In the genomic region with DNA sequence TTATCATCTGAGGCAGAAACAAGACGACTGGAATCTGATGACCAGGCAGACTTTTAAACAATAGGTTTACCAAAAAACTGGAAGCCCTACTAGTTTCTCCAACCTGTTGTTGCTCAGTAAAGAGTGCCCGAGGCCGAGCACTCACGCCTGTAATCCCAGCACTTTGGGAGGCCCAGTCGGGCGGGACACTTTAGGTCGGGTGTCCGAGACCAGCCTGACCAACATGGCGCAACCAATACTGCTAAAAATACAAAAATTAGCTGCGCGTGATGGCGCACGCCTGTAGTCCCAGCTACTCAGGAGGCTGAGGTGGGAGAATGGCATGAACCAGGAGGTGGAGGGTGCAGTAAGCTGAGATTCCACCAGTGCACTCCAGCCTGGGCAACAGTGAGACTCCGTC, we compare ENCODE assay signal across 9 cellular contexts. TPM values are rescaled to one million over a fixed set of nuclear protein-coding genes. Genes with fewer than 3 reads are reported as not detected.
DNase-seq lines count a peak whose midpoint lies in the region; ATAC-seq, FAIRE-seq and TF ChIP-seq lines count a peak whose summit lies in the region.
"Had no signal": no experiment of that assay in that cellular context is flagged by ENCODE, and none has a peak within 500 bp of the region (broad histone marks: within the 10 kb centered on the region; RNA-seq: fewer than 3 reads in every experiment).

No MANE protein-coding gene starts in this region.

- no peaks in the 10 kb centered on the region for H3K9me3 ChIP-seq in small intestine (ENCODE audit: control insufficient read depth, low read depth)

- TF ChIP-seq CTCF in WI38 (IDR thresholded peaks at IDR 0.05; ENCODE audit: low read depth, low read length): no peak
- TF ChIP-seq CTCF in glutamatergic neuron (IDR thresholded peaks at IDR 0.05; ENCODE audit: partially characterized antibody, unreplicated experiment): no peak

- peak overlapping the region; percentile 96 for H3K27ac Mint-ChIP-seq in glutamatergic neuron (ENCODE audit: unreplicated experiment)

- peaks cover 8% of the 10 kb centered on the region for H3K9me3 Mint-ChIP-seq in glutamatergic neuron (ENCODE audit: unreplicated experiment)

- no peak for ATAC-seq in GM21390 (IDR thresholded peaks at IDR 0.05; ENCODE audit: unreplicated experiment)
- ATAC-seq in GM19455 (IDR thresholded peaks at IDR 0.05; ENCODE audit: unreplicated experiment): no peak

- H3K36me3 ChIP-seq in H7 (replicated peaks; ENCODE audit: control insufficient read depth, insufficient read depth, low read length) (no peaks in the 10 kb centered on the region; the same call in none of the 2 replicates), small intestine (ENCODE audit: control insufficient read depth in 2 of 2, insufficient read depth in 2 of 2, low read length in 2 of 2) (peaks cover 0 to 2% of the 10 kb centered on the region in 2 donors)

- H3K27me3 ChIP-seq in H7 (ENCODE audit: control insufficient read depth, insufficient read depth, low read length) (no peaks in the 10 kb centered on the region), small intestine (ENCODE audit: control insufficient read depth in 2 of 2, insufficient read depth in 2 of 2, low read length in 2 of 2) (no peaks in the 10 kb centered on the region)

- FAIRE-seq in small intestine (lab: Jason Lieb, UNC) (no peak), H54 (lab: Jason Lieb, UNC) (no peak)

- H3K4me1 ChIP-seq in small intestine (ENCODE audit: control insufficient read depth in 2 of 2, insufficient read depth in 1 of 2, low read depth in 1 of 2, low read length in 1 of 2): peaks cover 0 to 10% of the 10 kb centered on the region in 2 donors

- peaks cover 3% of the 10 kb centered on the region for H3K36me3 Mint-ChIP-seq in glutamatergic neuron (ENCODE audit: unreplicated experiment)

- TF ChIP-seq POLR2A in H54 (IDR thresholded peaks at IDR 0.05; ENCODE audit: low read depth, low read length): no peak

- H3K4me3 Mint-ChIP-seq in glutamatergic neuron (ENCODE audit: unreplicated experiment): peak overlapping the region; percentile 97

- 40 to 50% (median 43%) methylated on average over 14 of the region's 14 CpGs for WGBS in small intestine, 3 donors

- H3K27ac ChIP-seq in small intestine (ENCODE audit: low read depth in 1 of 2, low read length in 1 of 2): no peak overlapping the region

- peaks cover 7% of the 10 kb centered on the region for H3K4me1 Mint-ChIP-seq in glutamatergic neuron (ENCODE audit: low read depth, unreplicated experiment)

- peaks cover 8% of the 10 kb centered on the region for H3K27me3 Mint-ChIP-seq in glutamatergic neuron (ENCODE audit: unreplicated experiment)

- no peak for DNase-seq in H7
- DNase-seq in glutamatergic neuron: no peak
- no peak for DNase-seq in small intestine
- DNase-seq in H54 (ENCODE audit: insufficient read length, low spot score): no peak
- DNase-seq in amygdala (lab: John Stamatoyannopoulos, UW): no peak
- DNase-seq: NCI-H1930 had no signal

- peak overlapping the region; percentile 81 for H3K4me3 ChIP-seq in H7 (ENCODE audit: insufficient read depth, low read depth, low read length)
- H3K4me3 ChIP-seq in WI38 (ENCODE audit: low read depth, low read length): peak overlapping the region; percentile 98
- peak overlapping the region; percentile 31 to 70 for H3K4me3 ChIP-seq in small intestine (ENCODE audit: low read depth in 1 of 2, low read length in 2 of 2)

RNA-seq across cellular contexts. Expression of gene WDR5B, which starts 1.1 kb away (rescaled TPM):
- 1.1 and 1.2 TPM in 2 replicates for total RNA-seq in H7 (2014; rRNA removed; shearing (Covaris generic))
- total RNA-seq in glutamatergic neuron (ENCODE audit: unreplicated experiment): 3.4 TPM
- polyA plus RNA-seq in small intestine: 1 to 10 TPM; 1.6 to 2.9 (median 2.5) TPM

RNA-seq across cellular contexts. Expression of gene FAM162A, which starts 33.0 kb away (rescaled TPM):
- total RNA-seq in H7 (2014; rRNA removed; shearing (Covaris generic)): 59.3 and 82.0 TPM in 2 replicates
- total RNA-seq in glutamatergic neuron (ENCODE audit: unreplicated experiment): 12.7 TPM
- polyA plus RNA-seq in small intestine: 100 to 1,000 TPM in 1 of 3 donors, 10 to 100 TPM in 2; 63.5 to 105 (median 97.7) TPM

RNA-seq across cellular contexts. Expression of gene MIX23, which starts 33.9 kb away (rescaled TPM):
- 36.6 and 39.4 TPM in 2 replicates for total RNA-seq in H7 (2014; rRNA removed; shearing (Covaris generic))
- total RNA-seq in glutamatergic neuron (ENCODE audit: unreplicated experiment): 20.2 TPM
- 10 to 100 TPM; 29.2 to 53.0 (median 45.9) TPM for polyA plus RNA-seq in small intestine
